ENCODE assay signal across 1 cellular context in the genomic region with DNA sequence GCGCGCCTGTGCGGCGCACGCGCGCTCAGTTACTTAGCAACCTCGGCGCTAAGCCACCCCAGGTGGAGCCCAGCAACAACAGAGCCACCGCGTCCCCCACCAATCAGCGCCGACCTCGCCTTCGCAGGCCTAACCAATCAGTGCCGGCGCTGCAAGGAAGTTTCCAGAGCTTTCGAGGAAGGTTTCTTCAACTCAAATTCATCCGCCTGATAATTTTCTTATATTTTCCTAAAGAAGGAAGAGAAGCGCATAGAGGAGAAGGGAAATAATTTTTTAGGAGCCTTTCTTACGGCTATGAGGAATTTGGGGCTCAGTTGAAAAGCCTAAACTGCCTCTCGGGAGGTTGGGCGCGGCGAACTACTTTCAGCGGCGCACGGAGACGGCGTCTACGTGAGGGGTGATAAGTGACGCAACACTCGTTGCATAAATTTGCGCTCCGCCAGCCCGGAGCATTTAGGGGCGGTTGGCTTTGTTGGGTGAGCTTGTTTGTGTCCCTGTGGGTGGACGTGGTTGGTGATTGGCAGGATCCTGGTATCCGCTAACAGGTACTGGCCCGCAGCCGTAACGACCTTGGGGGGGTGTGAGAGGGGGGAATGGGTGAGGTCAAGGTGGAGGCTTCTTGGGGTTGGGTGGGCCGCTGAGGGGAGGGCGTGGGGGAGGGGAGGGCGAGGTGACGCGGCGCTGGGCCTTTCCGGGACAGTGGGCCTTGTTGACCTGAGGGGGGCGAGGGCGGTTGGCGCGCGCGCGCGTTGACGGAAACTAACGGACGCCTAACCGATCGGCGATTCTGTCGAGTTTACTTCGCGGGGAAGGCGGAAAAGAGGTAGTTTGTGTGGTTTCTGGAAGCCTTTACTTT.
TF ChIP-seq lines count a peak whose summit lies in the region.

A gene (plus strand): TSS at position 452 of the 856 bp plus-strand sequence. CDS start 817 bp downstream, outside the sequence.

TF ChIP-seq in HepG2, 621 proteins besides CTCF, POLR2A, EP300 and RAD21 (continued from another document and continues in another):
- TF ChIP-seq, protein P1, sequence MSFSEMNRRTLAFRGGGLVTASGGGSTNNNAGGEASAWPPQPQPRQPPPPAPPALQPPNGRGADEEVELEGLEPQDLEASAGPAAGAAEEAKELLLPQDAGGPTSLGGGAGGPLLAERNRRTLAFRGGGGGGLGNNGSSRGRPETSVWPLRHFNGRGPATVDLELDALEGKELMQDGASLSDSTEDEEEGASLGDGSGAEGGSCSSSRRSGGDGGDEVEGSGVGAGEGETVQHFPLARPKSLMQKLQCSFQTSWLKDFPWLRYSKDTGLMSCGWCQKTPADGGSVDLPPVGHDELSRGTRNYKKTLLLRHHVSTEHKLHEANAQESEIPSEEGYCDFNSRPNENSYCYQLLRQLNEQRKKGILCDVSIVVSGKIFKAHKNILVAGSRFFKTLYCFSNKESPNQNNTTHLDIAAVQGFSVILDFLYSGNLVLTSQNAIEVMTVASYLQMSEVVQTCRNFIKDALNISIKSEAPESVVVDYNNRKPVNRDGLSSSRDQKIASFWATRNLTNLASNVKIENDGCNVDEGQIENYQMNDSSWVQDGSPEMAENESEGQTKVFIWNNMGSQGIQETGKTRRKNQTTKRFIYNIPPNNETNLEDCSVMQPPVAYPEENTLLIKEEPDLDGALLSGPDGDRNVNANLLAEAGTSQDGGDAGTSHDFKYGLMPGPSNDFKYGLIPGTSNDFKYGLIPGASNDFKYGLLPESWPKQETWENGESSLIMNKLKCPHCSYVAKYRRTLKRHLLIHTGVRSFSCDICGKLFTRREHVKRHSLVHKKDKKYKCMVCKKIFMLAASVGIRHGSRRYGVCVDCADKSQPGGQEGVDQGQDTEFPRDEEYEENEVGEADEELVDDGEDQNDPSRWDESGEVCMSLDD (CRISPR knock-in tag; IDR thresholded peaks at IDR 0.05; ENCODE audit: borderline replicate concordance): no peak
- TF ChIP-seq GPN1 (CRISPR knock-in tag; IDR thresholded peaks at IDR 0.05; ENCODE audit: borderline replicate concordance): no peak
- TF ChIP-seq PLRG1 (conservative IDR thresholded peaks at IDR 0.05): no peak
- TF ChIP-seq, protein P2, sequence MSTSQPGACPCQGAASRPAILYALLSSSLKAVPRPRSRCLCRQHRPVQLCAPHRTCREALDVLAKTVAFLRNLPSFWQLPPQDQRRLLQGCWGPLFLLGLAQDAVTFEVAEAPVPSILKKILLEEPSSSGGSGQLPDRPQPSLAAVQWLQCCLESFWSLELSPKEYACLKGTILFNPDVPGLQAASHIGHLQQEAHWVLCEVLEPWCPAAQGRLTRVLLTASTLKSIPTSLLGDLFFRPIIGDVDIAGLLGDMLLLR (CRISPR knock-in tag; IDR thresholded peaks at IDR 0.05): 0 out of 2 replicates have a peak, but pooled peaks have one; percentile 14
- TF ChIP-seq BRCA1 (CRISPR knock-in tag; IDR thresholded peaks at IDR 0.05): no peak; the same call in 1 of the 2 replicates
- peak; percentile 94 for TF ChIP-seq ZNF816 (CRISPR knock-in tag; IDR thresholded peaks at IDR 0.05; ENCODE audit: borderline replicate concordance)
- no peak for TF ChIP-seq ZNF883 (CRISPR knock-in tag; IDR thresholded peaks at IDR 0.05; ENCODE audit: not compliant biosample characterization)
- peak; percentile 74; the same call in 1 of the 2 replicates for TF ChIP-seq MEIS1 (CRISPR knock-in tag; IDR thresholded peaks at IDR 0.05; ENCODE audit: borderline replicate concordance)
- TF ChIP-seq, protein P3, sequence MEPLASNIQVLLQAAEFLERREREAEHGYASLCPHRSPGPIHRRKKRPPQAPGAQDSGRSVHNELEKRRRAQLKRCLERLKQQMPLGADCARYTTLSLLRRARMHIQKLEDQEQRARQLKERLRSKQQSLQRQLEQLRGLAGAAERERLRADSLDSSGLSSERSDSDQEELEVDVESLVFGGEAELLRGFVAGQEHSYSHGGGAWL (CRISPR knock-in tag; IDR thresholded peaks at IDR 0.05): no peak
- TF ChIP-seq PPARG (CRISPR knock-in tag; conservative IDR thresholded peaks at IDR 0.05): no peak
- TF ChIP-seq, protein P4, sequence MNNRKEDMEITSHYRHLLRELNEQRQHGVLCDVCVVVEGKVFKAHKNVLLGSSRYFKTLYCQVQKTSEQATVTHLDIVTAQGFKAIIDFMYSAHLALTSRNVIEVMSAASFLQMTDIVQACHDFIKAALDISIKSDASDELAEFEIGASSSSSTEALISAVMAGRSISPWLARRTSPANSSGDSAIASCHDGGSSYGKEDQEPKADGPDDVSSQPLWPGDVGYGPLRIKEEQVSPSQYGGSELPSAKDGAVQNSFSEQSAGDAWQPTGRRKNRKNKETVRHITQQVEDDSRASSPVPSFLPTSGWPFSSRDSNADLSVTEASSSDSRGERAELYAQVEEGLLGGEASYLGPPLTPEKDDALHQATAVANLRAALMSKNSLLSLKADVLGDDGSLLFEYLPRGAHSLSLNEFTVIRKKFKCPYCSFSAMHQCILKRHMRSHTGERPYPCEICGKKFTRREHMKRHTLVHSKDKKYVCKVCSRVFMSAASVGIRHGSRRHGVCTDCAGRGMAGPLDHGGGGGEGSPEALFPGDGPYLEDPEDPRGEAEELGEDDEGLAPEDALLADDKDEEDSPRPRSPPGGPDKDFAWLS (CRISPR knock-in tag; IDR thresholded peaks at IDR 0.05; ENCODE audit: borderline replicate concordance): no peak
- no peak for TF ChIP-seq SMYD3 (CRISPR knock-in tag; IDR thresholded peaks at IDR 0.05)
- TF ChIP-seq GATAD2A (CRISPR knock-in tag; IDR thresholded peaks at IDR 0.05): peak; percentile 58; the same call in 1 of the 2 replicates
- 0 out of 2 replicates have a peak, but pooled peaks have one; percentile 54 for TF ChIP-seq ISL2 (CRISPR knock-in tag; IDR thresholded peaks at IDR 0.05)
- peak; percentile 88 for TF ChIP-seq AGO1 (IDR thresholded peaks at IDR 0.05; ENCODE audit: low read depth, low read length, poor library complexity, severe bottlenecking)
- TF ChIP-seq ZFAT (CRISPR knock-in tag; conservative IDR thresholded peaks at IDR 0.05): no peak
- peak; percentile 100 for TF ChIP-seq POLR2G (IDR thresholded peaks at IDR 0.05; ENCODE audit: low read depth, low read length)
- no peak for TF ChIP-seq PITX1 (CRISPR knock-in tag; IDR thresholded peaks at IDR 0.05)
- peak; percentile 85; the same call in 1 of the 2 replicates for TF ChIP-seq ZNF138 (CRISPR knock-in tag; IDR thresholded peaks at IDR 0.05; ENCODE audit: low read depth)
- no peak for TF ChIP-seq ZNF878 (CRISPR knock-in tag; IDR thresholded peaks at IDR 0.05)
- peak; percentile 83 for TF ChIP-seq TBX3 (IDR thresholded peaks at IDR 0.05; ENCODE audit: borderline replicate concordance)
- TF ChIP-seq ZNF17 (CRISPR knock-in tag; IDR thresholded peaks at IDR 0.05): no peak
- TF ChIP-seq TRIM24 (CRISPR knock-in tag; IDR thresholded peaks at IDR 0.05): no peak
- peak; percentile 85 for TF ChIP-seq TBL1XR1 (IDR thresholded peaks at IDR 0.05; ENCODE audit: borderline replicate concordance, low read length, partially characterized antibody)
- TF ChIP-seq ZNF616 (CRISPR knock-in tag; IDR thresholded peaks at IDR 0.05; ENCODE audit: low read depth): no peak
- peak; percentile 48; the same call in 1 of the 2 replicates for TF ChIP-seq NFIC (IDR thresholded peaks at IDR 0.05; ENCODE audit: low read length)
- no peak for TF ChIP-seq ZNF543 (CRISPR knock-in tag; IDR thresholded peaks at IDR 0.05)
- TF ChIP-seq, protein P5, sequence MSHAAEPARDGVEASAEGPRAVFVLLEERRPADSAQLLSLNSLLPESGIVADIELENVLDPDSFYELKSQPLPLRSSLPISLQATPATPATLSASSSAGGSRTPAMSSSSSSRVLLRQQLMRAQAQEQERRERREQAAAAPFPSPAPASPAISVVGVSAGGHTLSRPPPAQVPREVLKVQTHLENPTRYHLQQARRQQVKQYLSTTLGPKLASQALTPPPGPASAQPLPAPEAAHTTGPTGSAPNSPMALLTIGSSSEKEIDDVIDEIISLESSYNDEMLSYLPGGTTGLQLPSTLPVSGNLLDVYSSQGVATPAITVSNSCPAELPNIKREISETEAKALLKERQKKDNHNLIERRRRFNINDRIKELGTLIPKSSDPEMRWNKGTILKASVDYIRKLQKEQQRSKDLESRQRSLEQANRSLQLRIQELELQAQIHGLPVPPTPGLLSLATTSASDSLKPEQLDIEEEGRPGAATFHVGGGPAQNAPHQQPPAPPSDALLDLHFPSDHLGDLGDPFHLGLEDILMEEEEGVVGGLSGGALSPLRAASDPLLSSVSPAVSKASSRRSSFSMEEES (CRISPR knock-in tag; IDR thresholded peaks at IDR 0.05): 0 out of 2 replicates have a peak, but pooled peaks have one; percentile 52
- TF ChIP-seq, protein P6, sequence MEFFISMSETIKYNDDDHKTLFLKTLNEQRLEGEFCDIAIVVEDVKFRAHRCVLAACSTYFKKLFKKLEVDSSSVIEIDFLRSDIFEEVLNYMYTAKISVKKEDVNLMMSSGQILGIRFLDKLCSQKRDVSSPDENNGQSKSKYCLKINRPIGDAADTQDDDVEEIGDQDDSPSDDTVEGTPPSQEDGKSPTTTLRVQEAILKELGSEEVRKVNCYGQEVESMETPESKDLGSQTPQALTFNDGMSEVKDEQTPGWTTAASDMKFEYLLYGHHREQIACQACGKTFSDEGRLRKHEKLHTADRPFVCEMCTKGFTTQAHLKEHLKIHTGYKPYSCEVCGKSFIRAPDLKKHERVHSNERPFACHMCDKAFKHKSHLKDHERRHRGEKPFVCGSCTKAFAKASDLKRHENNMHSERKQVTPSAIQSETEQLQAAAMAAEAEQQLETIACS (CRISPR knock-in tag; IDR thresholded peaks at IDR 0.05): no peak
- TF ChIP-seq CCAR2 (optimal IDR thresholded peaks at IDR 0.05; ENCODE audit: low read depth, low read length): peak; percentile 69
- TF ChIP-seq HNF4G (IDR thresholded peaks at IDR 0.05; ENCODE audit: borderline replicate concordance, low read depth, low read length): no peak
- no peak for TF ChIP-seq HNF4G (CRISPR knock-in tag; IDR thresholded peaks at IDR 0.05; ENCODE audit: borderline replicate concordance, low read depth)
- TF ChIP-seq, protein P7, sequence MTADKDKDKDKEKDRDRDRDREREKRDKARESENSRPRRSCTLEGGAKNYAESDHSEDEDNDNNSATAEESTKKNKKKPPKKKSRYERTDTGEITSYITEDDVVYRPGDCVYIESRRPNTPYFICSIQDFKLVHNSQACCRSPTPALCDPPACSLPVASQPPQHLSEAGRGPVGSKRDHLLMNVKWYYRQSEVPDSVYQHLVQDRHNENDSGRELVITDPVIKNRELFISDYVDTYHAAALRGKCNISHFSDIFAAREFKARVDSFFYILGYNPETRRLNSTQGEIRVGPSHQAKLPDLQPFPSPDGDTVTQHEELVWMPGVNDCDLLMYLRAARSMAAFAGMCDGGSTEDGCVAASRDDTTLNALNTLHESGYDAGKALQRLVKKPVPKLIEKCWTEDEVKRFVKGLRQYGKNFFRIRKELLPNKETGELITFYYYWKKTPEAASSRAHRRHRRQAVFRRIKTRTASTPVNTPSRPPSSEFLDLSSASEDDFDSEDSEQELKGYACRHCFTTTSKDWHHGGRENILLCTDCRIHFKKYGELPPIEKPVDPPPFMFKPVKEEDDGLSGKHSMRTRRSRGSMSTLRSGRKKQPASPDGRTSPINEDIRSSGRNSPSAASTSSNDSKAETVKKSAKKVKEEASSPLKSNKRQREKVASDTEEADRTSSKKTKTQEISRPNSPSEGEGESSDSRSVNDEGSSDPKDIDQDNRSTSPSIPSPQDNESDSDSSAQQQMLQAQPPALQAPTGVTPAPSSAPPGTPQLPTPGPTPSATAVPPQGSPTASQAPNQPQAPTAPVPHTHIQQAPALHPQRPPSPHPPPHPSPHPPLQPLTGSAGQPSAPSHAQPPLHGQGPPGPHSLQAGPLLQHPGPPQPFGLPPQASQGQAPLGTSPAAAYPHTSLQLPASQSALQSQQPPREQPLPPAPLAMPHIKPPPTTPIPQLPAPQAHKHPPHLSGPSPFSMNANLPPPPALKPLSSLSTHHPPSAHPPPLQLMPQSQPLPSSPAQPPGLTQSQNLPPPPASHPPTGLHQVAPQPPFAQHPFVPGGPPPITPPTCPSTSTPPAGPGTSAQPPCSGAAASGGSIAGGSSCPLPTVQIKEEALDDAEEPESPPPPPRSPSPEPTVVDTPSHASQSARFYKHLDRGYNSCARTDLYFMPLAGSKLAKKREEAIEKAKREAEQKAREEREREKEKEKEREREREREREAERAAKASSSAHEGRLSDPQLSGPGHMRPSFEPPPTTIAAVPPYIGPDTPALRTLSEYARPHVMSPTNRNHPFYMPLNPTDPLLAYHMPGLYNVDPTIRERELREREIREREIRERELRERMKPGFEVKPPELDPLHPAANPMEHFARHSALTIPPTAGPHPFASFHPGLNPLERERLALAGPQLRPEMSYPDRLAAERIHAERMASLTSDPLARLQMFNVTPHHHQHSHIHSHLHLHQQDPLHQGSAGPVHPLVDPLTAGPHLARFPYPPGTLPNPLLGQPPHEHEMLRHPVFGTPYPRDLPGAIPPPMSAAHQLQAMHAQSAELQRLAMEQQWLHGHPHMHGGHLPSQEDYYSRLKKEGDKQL (CRISPR knock-in tag; IDR thresholded peaks at IDR 0.05; ENCODE audit: low read depth): no peak; the same call in 1 of the 2 replicates
- TF ChIP-seq, protein P8, sequence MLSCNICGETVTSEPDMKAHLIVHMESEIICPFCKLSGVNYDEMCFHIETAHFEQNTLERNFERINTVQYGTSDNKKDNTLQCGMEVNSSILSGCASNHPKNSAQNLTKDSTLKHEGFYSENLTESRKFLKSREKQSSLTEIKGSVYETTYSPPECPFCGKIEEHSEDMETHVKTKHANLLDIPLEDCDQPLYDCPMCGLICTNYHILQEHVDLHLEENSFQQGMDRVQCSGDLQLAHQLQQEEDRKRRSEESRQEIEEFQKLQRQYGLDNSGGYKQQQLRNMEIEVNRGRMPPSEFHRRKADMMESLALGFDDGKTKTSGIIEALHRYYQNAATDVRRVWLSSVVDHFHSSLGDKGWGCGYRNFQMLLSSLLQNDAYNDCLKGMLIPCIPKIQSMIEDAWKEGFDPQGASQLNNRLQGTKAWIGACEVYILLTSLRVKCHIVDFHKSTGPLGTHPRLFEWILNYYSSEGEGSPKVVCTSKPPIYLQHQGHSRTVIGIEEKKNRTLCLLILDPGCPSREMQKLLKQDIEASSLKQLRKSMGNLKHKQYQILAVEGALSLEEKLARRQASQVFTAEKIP (CRISPR knock-in tag; IDR thresholded peaks at IDR 0.05; ENCODE audit: borderline replicate concordance): no peak
- no peak for TF ChIP-seq ZNF550 (CRISPR knock-in tag; IDR thresholded peaks at IDR 0.05; ENCODE audit: borderline replicate concordance)
- TF ChIP-seq MED1 (CRISPR knock-in tag; IDR thresholded peaks at IDR 0.05): peak; percentile 73
- TF ChIP-seq KLF15 (CRISPR knock-in tag; IDR thresholded peaks at IDR 0.05; ENCODE audit: borderline replicate concordance): no peak
- peak; percentile 59; the same call in 1 of the 2 replicates for TF ChIP-seq ERF (CRISPR knock-in tag; IDR thresholded peaks at IDR 0.05)
- TF ChIP-seq GTF3A (CRISPR knock-in tag; conservative IDR thresholded peaks at IDR 0.05): no peak
- TF ChIP-seq, protein P9, sequence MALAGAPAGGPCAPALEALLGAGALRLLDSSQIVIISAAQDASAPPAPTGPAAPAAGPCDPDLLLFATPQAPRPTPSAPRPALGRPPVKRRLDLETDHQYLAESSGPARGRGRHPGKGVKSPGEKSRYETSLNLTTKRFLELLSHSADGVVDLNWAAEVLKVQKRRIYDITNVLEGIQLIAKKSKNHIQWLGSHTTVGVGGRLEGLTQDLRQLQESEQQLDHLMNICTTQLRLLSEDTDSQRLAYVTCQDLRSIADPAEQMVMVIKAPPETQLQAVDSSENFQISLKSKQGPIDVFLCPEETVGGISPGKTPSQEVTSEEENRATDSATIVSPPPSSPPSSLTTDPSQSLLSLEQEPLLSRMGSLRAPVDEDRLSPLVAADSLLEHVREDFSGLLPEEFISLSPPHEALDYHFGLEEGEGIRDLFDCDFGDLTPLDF (CRISPR knock-in tag; IDR thresholded peaks at IDR 0.05): 0 out of 2 replicates have a peak, but pooled peaks have one; percentile 32
- peak; percentile 94 for TF ChIP-seq NCOR1 (IDR thresholded peaks at IDR 0.05; ENCODE audit: borderline replicate concordance, low read length)
- no peak for TF ChIP-seq SRF (IDR thresholded peaks at IDR 0.05; ENCODE audit: low read depth, low read length)
- TF ChIP-seq RXRB (CRISPR knock-in tag; IDR thresholded peaks at IDR 0.05; ENCODE audit: borderline replicate concordance): peak; percentile 66
- TF ChIP-seq NFYB (CRISPR knock-in tag; IDR thresholded peaks at IDR 0.05): peak; percentile 85
